ENCODE assay signal across 12 cellular contexts in genomic region chr1:87463917-87464565, GRCh38.
DNase-seq lines count a peak whose midpoint lies in the region; ATAC-seq and TF ChIP-seq lines count a peak whose summit lies in the region.
"Had no signal": no experiment of that assay in that cellular context is flagged by ENCODE, and none has a peak within 500 bp of the region (broad histone marks: within the 10 kb centered on the region; RNA-seq: fewer than 3 reads in every experiment).

No MANE protein-coding gene starts in this region.

- no peaks in the 10 kb centered on the region for H3K27me3 ChIP-seq in CD4-positive, alpha-beta memory T cell (ENCODE audit: insufficient read depth, low read length)
- no peaks in the 10 kb centered on the region for H3K27me3 ChIP-seq in brain microvascular endothelial cell (replicated peaks)
- H3K27me3 ChIP-seq: MG63 had no signal

- CTCF ChIA-PET in CD4-positive, alpha-beta memory T cell (lab: Charles Lee; ENCODE audit: partially characterized antibody), result interaction anchor here (0.9 kb wide), 1 partner anchor 13 kb away, joined by 4 read pairs; no protein-coding TSS in a partner anchor

- TF ChIP-seq POLR2A in GM18505 (IDR thresholded peaks at IDR 0.05; ENCODE audit: borderline replicate concordance, extremely low read depth, insufficient read depth, insufficient read length), result no peak

- no peak for TF ChIP-seq CTCF in brain microvascular endothelial cell (IDR thresholded peaks at IDR 0.05; ENCODE audit: low read depth, low read length, missing control alignments)

- no peaks in the 10 kb centered on the region for H3K9me3 ChIP-seq in CD4-positive, alpha-beta memory T cell (ENCODE audit: control insufficient read depth in 1 of 2, low read length in 2 of 2)
- H3K9me3 ChIP-seq: Caco-2, MG63, thoracic aorta had no signal

- in situ Hi-C loops in brain microvascular endothelial cell (cut with HindIII; ENCODE audit: low pct_ligation_motif_present, low sequenced_read_pairs), result no loop called here

- POLR2A ChIA-PET in CD4-positive, alpha-beta memory T cell (lab: Charles Lee; ENCODE audit: partially characterized antibody), result no interaction called here

- no peaks in the 10 kb centered on the region for H3K4me1 Mint-ChIP-seq in CD4-positive, alpha-beta memory T cell

- H3K27ac ChIP-seq in CD4-positive, alpha-beta memory T cell (ENCODE audit: low read depth, low read length), result no peak overlapping the region
- no peak overlapping the region for H3K27ac ChIP-seq in brain microvascular endothelial cell
- H3K27ac ChIP-seq: thoracic aorta had no signal

- intact Hi-C loops in CD4-positive, alpha-beta memory T cell (cut with micrococcal nuclease), result no loop called here

- peaks cover 0 to 14% (median 6%) of the 10 kb centered on the region in 8 donors for H3K9me3 Mint-ChIP-seq in CD4-positive, alpha-beta memory T cell

- DNase-seq in foreskin melanocyte, result peak; percentile 1
- no peak for DNase-seq in cerebellum (ENCODE audit: low spot score)
- DNase-seq in inferior parietal cortex (ENCODE audit: extremely low spot score), result no peak
- DNase-seq in CD4-positive, alpha-beta memory T cell, result no peak
- DNase-seq in brain microvascular endothelial cell, result no peak
- DNase-seq: Caco-2; MG63; stimulated activated CD4-positive, alpha-beta T cell treated with anti-CD3 and anti-CD28 coated beads, Interleukin-2, amount 100 ng/mL, for 24 hours had no signal

- no peaks in the 10 kb centered on the region for H3K36me3 ChIP-seq in CD4-positive, alpha-beta memory T cell (ENCODE audit: insufficient read depth, low read length)
- H3K36me3 ChIP-seq in brain microvascular endothelial cell (replicated peaks), result no peaks in the 10 kb centered on the region
- H3K36me3 ChIP-seq: MG63, thoracic aorta had no signal

- peaks cover 0 to 2% of the 10 kb centered on the region in 2 donors for H3K27me3 Mint-ChIP-seq in CD4-positive, alpha-beta memory T cell

- ATAC-seq in GM18505 (IDR thresholded peaks at IDR 0.05; ENCODE audit: unreplicated experiment) (peak; percentile 69), GM19467 (IDR thresholded peaks at IDR 0.05; ENCODE audit: unreplicated experiment) (peak; percentile 56), HG02981 (IDR thresholded peaks at IDR 0.05; ENCODE audit: unreplicated experiment) (peak; percentile 56)

- H3K4me3 Mint-ChIP-seq in CD4-positive, alpha-beta memory T cell, result no peak overlapping the region

- no peak overlapping the region for H3K27ac Mint-ChIP-seq in CD4-positive, alpha-beta memory T cell

- H3K4me3 ChIP-seq in CD4-positive, alpha-beta memory T cell (ENCODE audit: low read length in 2 of 2), result no peak overlapping the region
- H3K4me3 ChIP-seq in brain microvascular endothelial cell (ENCODE audit: low read depth, low read length), result no peak overlapping the region
- H3K4me3 ChIP-seq: MG63, thoracic aorta had no signal

- peaks cover 0 to 7% of the 10 kb centered on the region in 2 donors for H3K36me3 Mint-ChIP-seq in CD4-positive, alpha-beta memory T cell

- no peaks in the 10 kb centered on the region for H3K4me1 ChIP-seq in CD4-positive, alpha-beta memory T cell (ENCODE audit: insufficient read depth, low read length)
- H3K4me1 ChIP-seq: Caco-2 had no signal
